ENCODE assay signal across 19 cellular contexts in genomic region chr21:43849532-43850299, GRCh38.
"Had no signal": no experiment of that assay in that cellular context is flagged by ENCODE, and none has a peak within 500 bp of the region (broad histone marks: within the 10 kb centered on the region; RNA-seq: fewer than 3 reads in every experiment).

No MANE protein-coding gene starts in this region.

- FAIRE-seq: islet of Langerhans, TTC549 had no signal

- DNase-seq: activated CD4-positive, alpha-beta T cell treated with anti-CD3 and anti-CD28 coated beads, Interleukin-2, amount 50 U/mL, for 1 hour; activated gamma-delta T cell treated with Interleukin-2 at 50 U/mL for 16 hours; activated naive CD8-positive, alpha-beta T cell treated with anti-CD3 and anti-CD28 coated beads for 36 hours; amniotic stem cell; foreskin keratinocyte; left cardiac atrium; stimulated activated CD4-positive, alpha-beta T cell treated with anti-CD3 and anti-CD28 coated beads, Interleukin-4, amount 100 ng/mL, for 24 hours; stomach; testis had no signal

- H3K4me1 ChIP-seq: foreskin keratinocyte, testis had no signal

- H3K4me3 ChIP-seq: cardiac muscle cell, dorsolateral prefrontal cortex, hepatocyte, SK-N-MC, smooth muscle cell, stomach, testis had no signal

- H3K27me3 ChIP-seq: cardiac muscle cell, dorsolateral prefrontal cortex, hepatocyte, stomach, testis had no signal

- H3K36me3 Mint-ChIP-seq: stimulated activated effector memory CD8-positive, alpha-beta T cell treated with anti-CD3 and anti-CD28 coated beads, Interleukin-12 subunit alpha, Interleukin-12 subunit beta, amount 100 ng/mL, for 72 hours had no signal

- H3K9me3 Mint-ChIP-seq: stimulated activated effector memory CD8-positive, alpha-beta T cell treated with anti-CD3 and anti-CD28 coated beads, Interleukin-12 subunit alpha, Interleukin-12 subunit beta, amount 100 ng/mL, for 72 hours had no signal

- H3K27ac ChIP-seq: cardiac muscle cell, dorsolateral prefrontal cortex, foreskin keratinocyte, hepatocyte, SK-N-MC, stomach, testis had no signal

- H3K79me2 ChIP-seq: hepatocyte had no signal

- ATAC-seq: foreskin keratinocyte, sciatic nerve had no signal

- H3K4me3 Mint-ChIP-seq: activated naive CD8-positive, alpha-beta T cell treated with anti-CD3 and anti-CD28 coated beads for 36 hours; stimulated activated effector memory CD8-positive, alpha-beta T cell treated with anti-CD3 and anti-CD28 coated beads, Interleukin-12 subunit alpha, Interleukin-12 subunit beta, amount 100 ng/mL, for 72 hours; T-helper 2 cell treated with Interferon-gamma antibody and Interleukin-4, amounts not matched to agents 5 μg/mL and 100 μg/mL, for 36 hours had no signal

- H3K4me2 ChIP-seq: hepatocyte, smooth muscle cell had no signal

- H3K36me3 ChIP-seq: cardiac muscle cell, stomach had no signal

- H3K9me3 ChIP-seq: stomach, testis had no signal

- H3K27ac Mint-ChIP-seq: activated naive CD8-positive, alpha-beta T cell treated with anti-CD3 and anti-CD28 coated beads for 36 hours; stimulated activated effector memory CD8-positive, alpha-beta T cell treated with anti-CD3 and anti-CD28 coated beads, Interleukin-12 subunit alpha, Interleukin-12 subunit beta, amount 100 ng/mL, for 72 hours; T-helper 2 cell treated with Interferon-gamma antibody and Interleukin-4, amounts not matched to agents 5 μg/mL and 100 μg/mL, for 36 hours had no signal

- H2AFZ ChIP-seq: hepatocyte had no signal
